Comparison of ENCODE assay signal across 8 cellular contexts in the genomic region with DNA sequence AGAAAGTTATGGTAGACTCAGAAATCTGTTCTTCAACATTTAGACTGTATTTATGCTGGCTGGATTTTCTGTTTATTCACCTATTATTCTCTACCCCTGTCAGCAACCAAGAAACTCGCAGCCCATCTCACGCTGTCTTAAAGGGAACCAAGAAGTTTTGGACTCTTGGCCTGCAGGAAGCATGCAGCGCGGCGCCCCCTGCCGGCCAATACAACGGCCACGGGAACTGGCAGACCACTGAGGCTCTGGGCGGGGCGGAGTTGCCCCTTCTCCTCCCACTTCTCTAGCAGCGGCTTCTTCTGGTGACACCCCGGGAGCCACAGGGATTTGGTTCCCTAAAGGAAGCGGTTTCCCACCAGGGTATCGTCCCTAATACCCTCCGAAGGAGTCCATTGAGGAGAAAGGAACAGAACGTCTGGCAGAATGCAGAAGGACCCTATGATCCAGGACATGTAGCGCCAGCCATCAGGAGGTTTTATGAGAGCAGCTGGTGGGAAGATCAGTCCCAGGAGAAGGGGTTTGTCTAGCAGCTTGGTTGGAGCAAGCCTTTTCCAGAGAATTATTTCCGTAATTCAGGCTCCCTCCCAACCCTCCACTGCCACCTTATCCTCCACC. TPM values are rescaled to one million over a fixed set of nuclear protein-coding genes. Genes with fewer than 3 reads are reported as not detected.
DNase-seq lines count a peak whose midpoint lies in the region; ATAC-seq, FAIRE-seq and TF ChIP-seq lines count a peak whose summit lies in the region.

No MANE protein-coding gene starts in this region.

- TF ChIP-seq EP300 in GM12878 (IDR thresholded peaks at IDR 0.05; ENCODE audit: borderline replicate concordance in 1 of 2, control insufficient read depth in 1 of 2, low read depth in 2 of 2, low read length in 2 of 2): no peak

- RAD21 ChIA-PET in GM12878 (lab: Charles Lee; ENCODE audit: unreplicated experiment): no interaction called here

- peak; percentile 22 for DNase-seq in MG63
- no peak for DNase-seq in GM12878 (ENCODE audit: low read depth, low spot score)
- no peak for DNase-seq in right lobe of liver
- no peak for DNase-seq in NCI-H187 treated with DMSO at 0.1 percent for 48 hours (lab: John Stamatoyannopoulos, UW)

- no peak overlapping the region for H3K4me3 ChIP-seq in MG63
- no peak overlapping the region for H3K4me3 ChIP-seq in GM12878
- H3K4me3 ChIP-seq in right lobe of liver: no peak overlapping the region

- H4K20me1 ChIP-seq in GM12878 (ENCODE audit: control insufficient read depth, insufficient read depth): no peaks in the 10 kb centered on the region

- H3K27me3 ChIP-seq in MG63 (0 out of 2 replicates have a peak, but pooled peaks cover 2% of the 10 kb centered on the region), GM12878 (replicated peaks in 1 of 2; ENCODE audit: control insufficient read depth in 2 of 2, insufficient read depth in 2 of 2, low read length in 1 of 2) (no peaks in the 10 kb centered on the region; a peak in 1 of 4 replicates), right lobe of liver (no peaks in the 10 kb centered on the region)

- H3K4me1 ChIP-seq in ES-I3 (ENCODE audit: insufficient read depth, low read length): no peaks in the 10 kb centered on the region
- no peaks in the 10 kb centered on the region for H3K4me1 ChIP-seq in GM12878 (ENCODE audit: control insufficient read depth, insufficient read depth, low read length)
- H3K4me1 ChIP-seq in right lobe of liver: no peaks in the 10 kb centered on the region

- peak; percentile 30 to 70 (median 54) for TF ChIP-seq CTCF in GM12878 (IDR thresholded peaks at IDR 0.05 in 2 of 3, conservative IDR thresholded peaks at IDR 0.05 in 1 of 3; ENCODE audit: control insufficient read depth in 2 of 3, extremely low read depth in 1 of 3, insufficient read depth in 1 of 3, low read depth in 3 of 3, low read length in 3 of 3)
- TF ChIP-seq CTCF in right lobe of liver (IDR thresholded peaks at IDR 0.05): peak in 3 of 4 donors; percentile 14 to 43 (median 23)

- H3K79me2 ChIP-seq in GM12878 (ENCODE audit: control insufficient read depth, insufficient read depth, low read length): no peaks in the 10 kb centered on the region

- SMC1A ChIA-PET in GM12878 (lab: Charles Lee; ENCODE audit: uncharacterized antibody, unreplicated experiment): no interaction called here

- CTCF ChIA-PET in GM12878 (lab: Yijun Ruan, JAX): interaction anchor here (1.0 kb wide), 1 partner anchor 10 kb away, joined by 3 read pairs; no protein-coding TSS in a partner anchor

- no peak overlapping the region for H3K4me2 ChIP-seq in GM12878 (ENCODE audit: control insufficient read depth, insufficient read depth)

- H3K9me3 ChIP-seq in ES-I3 (ENCODE audit: control insufficient read depth, insufficient read depth, low read length) (no peaks in the 10 kb centered on the region), MG63 (no peaks in the 10 kb centered on the region), GM12878 (replicated peaks; ENCODE audit: control insufficient read depth, insufficient read depth, low read length) (no peaks in the 10 kb centered on the region), right lobe of liver (no peaks in the 10 kb centered on the region)

- no peak for TF ChIP-seq RAD21 in GM12878 (IDR thresholded peaks at IDR 0.05; ENCODE audit: insufficient read depth, low read depth, low read length)

- TF ChIP-seq POLR2A in GM12878 (IDR thresholded peaks at IDR 0.05; ENCODE audit: low read depth, low read length) (no peak), right lobe of liver (IDR thresholded peaks at IDR 0.05) (no peak)

- no TSS peak for BruUV-seq in GM12878 (replicated peaks; lab: Mats Ljungman, UMichigan)

- H3K36me3 ChIP-seq in ES-I3 (ENCODE audit: insufficient read depth, low read length) (no peaks in the 10 kb centered on the region), MG63 (no peaks in the 10 kb centered on the region), GM12878 (ENCODE audit: control insufficient read depth in 2 of 2, insufficient read depth in 2 of 2, low read length in 1 of 2) (no peaks in the 10 kb centered on the region), right lobe of liver (no peaks in the 10 kb centered on the region)

- WGBS in GM12878 (ENCODE audit: insufficient coverage, insufficient replicate concordance, low lambda C conversion rate, missing lambda C conversion rate): 26% methylated on average over 16 of the region's 18 CpGs
- WGBS in right lobe of liver (ENCODE audit: insufficient coverage, low coverage, low lambda C conversion rate, missing lambda C conversion rate): 19% methylated on average over 15 of the region's 18 CpGs

- ATAC-seq in GM12878: peak; percentile 78
- ATAC-seq in right lobe of liver: no peak
- no peak for ATAC-seq in HG02938 (IDR thresholded peaks at IDR 0.05; ENCODE audit: unreplicated experiment)
- ATAC-seq in HG03135 (IDR thresholded peaks at IDR 0.05; ENCODE audit: unreplicated experiment): no peak
- ATAC-seq in HG03095 (IDR thresholded peaks at IDR 0.05; ENCODE audit: unreplicated experiment): no peak

- H3K9ac ChIP-seq in ES-I3 (ENCODE audit: low read depth, low read length): peak overlapping the region; percentile 33; the same call in 1 of the 2 replicates
- no peak overlapping the region for H3K9ac ChIP-seq in GM12878 (ENCODE audit: control insufficient read depth, insufficient read depth, low read length)

- intact Hi-C loops in GM12878 (cut with micrococcal nuclease; ENCODE audit: unreplicated experiment): no loop called here
- intact Hi-C loops in right lobe of liver (cut with DNase I): no loop called here

- no peak overlapping the region for H2AFZ ChIP-seq in GM12878 (ENCODE audit: control insufficient read depth, low read depth, low read length)

- POLR2A ChIA-PET in GM12878 (lab: Charles Lee): no interaction called here

- in situ Hi-C loops in GM12878 (cut with MboI): no loop called here

- H3K27ac ChIP-seq in GM12878 (ENCODE audit: control insufficient read depth, insufficient read depth) (no peak overlapping the region), right lobe of liver (no peak overlapping the region)

- FAIRE-seq in GM12878 (lab: Jason Lieb, UNC): no peak

RNA-seq across cellular contexts. Expression of gene RNASE2, which starts 21.0 kb away (rescaled TPM):
- not detected in 2 replicates for total RNA-seq in MG63 (2014; rRNA removed; shearing (Covaris generic); ENCODE audit: low replicate concordance)
- total RNA-seq in GM12878 (2013; cell fraction: nucleolus; rRNA removed): not detected in 2 replicates
- total RNA-seq in GM12878 (2014; rRNA removed) (not detected in 2 replicates), GM12878 (2014; rRNA removed; fragmentation: Illumina TruSeq; extraction: Trizol) (not detected in 2 replicates), GM12878 (2021) (not detected in 2 replicates), right lobe of liver (1 to 10 TPM in 2 of 6 experiments, under 1 TPM in 3, not detected in 1; 0.29 to 1.7 (median 0.81) TPM)
- not detected for polyA plus RNA-seq in GM12878 (2011; ENCODE audit: low read depth)
- polyA plus RNA-seq in GM12878 (2011; rRNA removed) (not detected in 2 replicates), GM12878 (2014; fragmentation: Illumina TruSeq; extraction: Trizol) (not detected in 2 replicates), GM12878 (2014; fragmentation: Nextera tagmentation; extraction: Ambion mirVana) (not detected), GM12878 (2014; rRNA removed) (not detected in 2 replicates), GM12878 (2016; fragmentation: Nextera tagmentation; extraction: Ambion mirVana) (not detected)
- not detected in 2 replicates for polyA plus RNA-seq in GM12878 (2011; cell fraction: cytosol; rRNA removed)
- not detected in 2 replicates for polyA plus RNA-seq in GM12878 (2011; cell fraction: nucleus; rRNA removed)
- polyA plus RNA-seq in GM12878 (2012): not detected in 2 replicates
- polyA minus RNA-seq in GM12878 (2011; rRNA and poly(A)+ RNA removed): not detected in 2 replicates
- polyA minus RNA-seq in GM12878 (2011; cell fraction: cytosol; rRNA and poly(A)+ RNA removed): not detected in 2 replicates
- not detected in 2 replicates for polyA minus RNA-seq in GM12878 (2011; cell fraction: nucleus; rRNA and poly(A)+ RNA removed)

RNA-seq across cellular contexts. Expression of gene RNASE3, which starts 43.1 kb away (rescaled TPM):
- total RNA-seq in MG63 (2014; rRNA removed; shearing (Covaris generic); ENCODE audit: low replicate concordance): not detected in 2 replicates
- not detected in 2 replicates for total RNA-seq in GM12878 (2013; cell fraction: nucleolus; rRNA removed)
- total RNA-seq in GM12878 (2014; rRNA removed) (not detected in 2 replicates), GM12878 (2014; rRNA removed; fragmentation: Illumina TruSeq; extraction: Trizol) (not detected in 2 replicates), GM12878 (2021) (not detected in 2 replicates), right lobe of liver (1 to 10 TPM in 2 of 6 experiments, not detected in 4; 1.0 to 1.1 TPM)
- not detected for polyA plus RNA-seq in GM12878 (2011; ENCODE audit: low read depth)
- polyA plus RNA-seq in GM12878 (2011; rRNA removed) (not detected in 2 replicates), GM12878 (2014; fragmentation: Illumina TruSeq; extraction: Trizol) (not detected in 2 replicates), GM12878 (2014; fragmentation: Nextera tagmentation; extraction: Ambion mirVana) (not detected), GM12878 (2014; rRNA removed) (not detected in 2 replicates), GM12878 (2016; fragmentation: Nextera tagmentation; extraction: Ambion mirVana) (not detected)
- polyA plus RNA-seq in GM12878 (2011; cell fraction: cytosol; rRNA removed): not detected in 2 replicates
- polyA plus RNA-seq in GM12878 (2011; cell fraction: nucleus; rRNA removed): not detected in 2 replicates
- polyA plus RNA-seq in GM12878 (2012): not detected in 2 replicates
- polyA minus RNA-seq in GM12878 (2011; rRNA and poly(A)+ RNA removed): not detected in 2 replicates
- polyA minus RNA-seq in GM12878 (2011; cell fraction: cytosol; rRNA and poly(A)+ RNA removed): not detected in 2 replicates
- not detected in 2 replicates for polyA minus RNA-seq in GM12878 (2011; cell fraction: nucleus; rRNA and poly(A)+ RNA removed)

RNA-seq across cellular contexts. Expression of gene METTL17, which starts 55.5 kb away (rescaled TPM):
- 46.7 and 72.0 TPM in 2 replicates for total RNA-seq in MG63 (2014; rRNA removed; shearing (Covaris generic); ENCODE audit: low replicate concordance)
- total RNA-seq in GM12878 (2013; cell fraction: nucleolus; rRNA removed): 151 and 154 TPM in 2 replicates
- 106 and 109 TPM in 2 replicates for total RNA-seq in GM12878 (2014; rRNA removed)
- total RNA-seq in GM12878 (2014; rRNA removed; fragmentation: Illumina TruSeq; extraction: Trizol): 70.4 and 70.8 TPM in 2 replicates
- total RNA-seq in GM12878 (2021): 78.1 and 85.3 TPM in 2 replicates
- polyA plus RNA-seq in GM12878 (2011; ENCODE audit: low read depth): 105 TPM
- polyA plus RNA-seq in GM12878 (2011; rRNA removed): 110 and 130 TPM in 2 replicates
- polyA plus RNA-seq in GM12878 (2011; cell fraction: cytosol; rRNA removed): 128 and 139 TPM in 2 replicates
- 481 and 484 TPM in 2 replicates for polyA plus RNA-seq in GM12878 (2011; cell fraction: nucleus; rRNA removed)
- polyA plus RNA-seq in GM12878 (2012): 53.9 and 63.8 TPM in 2 replicates
- polyA plus RNA-seq in GM12878 (2014; fragmentation: Illumina TruSeq; extraction: Trizol): 94.9 and 99.1 TPM in 2 replicates
- 10 to 100 TPM; 86.8 to 95.4 TPM for polyA plus RNA-seq in GM12878 (2014; fragmentation: Nextera tagmentation; extraction: Ambion mirVana)
- 122 and 129 TPM in 2 replicates for polyA plus RNA-seq in GM12878 (2014; rRNA removed)
- 100 to 1,000 TPM in 1 of 2 experiments, 10 to 100 TPM in 1; 99.6 to 110 TPM for polyA plus RNA-seq in GM12878 (2016; fragmentation: Nextera tagmentation; extraction: Ambion mirVana)
- polyA minus RNA-seq in GM12878 (2011; rRNA and poly(A)+ RNA removed): 57.2 and 65.5 TPM in 2 replicates
- polyA minus RNA-seq in GM12878 (2011; cell fraction: cytosol; rRNA and poly(A)+ RNA removed): 20.0 and 21.1 TPM in 2 replicates
- polyA minus RNA-seq in GM12878 (2011; cell fraction: nucleus; rRNA and poly(A)+ RNA removed): 69.5 and 90.8 TPM in 2 replicates
- total RNA-seq in right lobe of liver: 10 to 100 TPM; 27.5 to 70.7 (median 34.6) TPM
